In the genomic region with DNA sequence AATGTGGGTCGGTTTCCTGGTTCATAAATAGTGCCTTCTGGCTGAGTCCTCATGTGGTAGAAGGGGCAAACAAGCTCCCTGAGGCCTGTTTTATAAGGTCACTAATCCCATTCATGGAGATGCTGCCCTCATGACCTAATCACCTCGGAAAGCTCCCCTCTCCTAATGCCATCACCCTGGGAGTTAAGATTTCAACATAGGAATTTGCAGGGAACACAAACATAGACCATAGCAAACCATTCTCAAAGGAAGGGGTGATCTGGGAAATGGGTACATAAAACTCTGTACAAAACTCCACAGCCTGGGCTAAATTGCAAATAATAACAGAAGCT, we compare ENCODE assay signal across 25 cellular contexts. TPM values are rescaled to one million over a fixed set of nuclear protein-coding genes. Genes with fewer than 3 reads are reported as not detected.
"Had no signal": no experiment of that assay in that cellular context is flagged by ENCODE, and none has a peak within 500 bp of the region (broad histone marks: within the 10 kb centered on the region; RNA-seq: fewer than 3 reads in every experiment).

No MANE protein-coding gene starts in this region.

- ATAC-seq: foreskin keratinocyte; left ventricle myocardium superior; naive thymus-derived CD8-positive, alpha-beta T cell; psoas muscle; stimulated activated naive B cell treated with anti-CD40 and anti-IgM and Interleukin-4, amounts not matched to agents 10 μg/mL and 1 μg/mL and 100 μg/mL, for 72 hours had no signal

- H3K27ac ChIP-seq: coronary artery, esophagus muscularis mucosa, foreskin keratinocyte, heart right ventricle, lower lobe of right lung, ovary, psoas muscle, spleen, thoracic aorta, tibial nerve, upper lobe of right lung, vagina had no signal

- DNase-seq: dermis blood vessel endothelial cell; effector memory CD4-positive, alpha-beta T cell; foreskin keratinocyte; glutamatergic neuron; heart right ventricle; immature natural killer cell; islet precursor cell; kidney glomerular epithelial cell; left ventricle myocardium superior; naive thymus-derived CD8-positive, alpha-beta T cell; nephron progenitor cell; ovary; psoas muscle; right cardiac atrium; sigmoid colon; spleen; stimulated activated naive B cell treated with anti-CD40 and anti-IgM and Interleukin-4, amounts not matched to agents 10 μg/mL and 1 μg/mL and 100 μg/mL, for 72 hours had no signal

- H3K27me3 ChIP-seq: esophagus muscularis mucosa, foreskin keratinocyte, heart right ventricle, ovary, sigmoid colon, spleen, tibial nerve, upper lobe of right lung, vagina had no signal

- H3K4me3 ChIP-seq: coronary artery, esophagus muscularis mucosa, heart right ventricle, lower lobe of right lung, ovary, psoas muscle, sigmoid colon, skin epidermis, spleen, thoracic aorta, tibial nerve, upper lobe of right lung, vagina had no signal

- H3K9me3 ChIP-seq: esophagus muscularis mucosa, heart right ventricle, lower lobe of right lung, ovary, psoas muscle, sigmoid colon, spleen, thoracic aorta, tibial nerve, upper lobe of right lung, vagina had no signal

- H3K36me3 ChIP-seq: esophagus muscularis mucosa, heart right ventricle, lower lobe of right lung, ovary, sigmoid colon, spleen, thoracic aorta, tibial nerve, upper lobe of right lung, vagina had no signal

- H3K4me1 ChIP-seq: foreskin keratinocyte, psoas muscle, sigmoid colon, upper lobe of right lung, vagina had no signal

RNA-seq across cellular contexts. Expression of a gene that starts 1.5 kb away (rescaled TPM):
- total RNA-seq: left ventricle myocardium superior, psoas muscle, thoracic aorta, tibial nerve, vagina had no signal
- polyA plus RNA-seq: immature natural killer cell had no signal
